In genomic region chr17:19507673-19508326, GRCh38 we compare ENCODE assay signal across 1 cellular context.
A peak's percentile ranks its signal among the peaks of the same experiment; 100 is the strongest.
TF ChIP-seq lines count a peak whose summit lies in the region.

No MANE protein-coding gene starts in this region.

TF ChIP-seq in HepG2, 621 proteins besides CTCF, POLR2A, EP300 and RAD21 (continued from another document and continues in another):
- TF ChIP-seq CREB3 (CRISPR knock-in tag; IDR thresholded peaks at IDR 0.05) (no peak), AFF4 (CRISPR knock-in tag; IDR thresholded peaks at IDR 0.05) (no peak), ZFYVE20 (CRISPR knock-in tag; IDR thresholded peaks at IDR 0.05; ENCODE audit: borderline replicate concordance, low read depth) (no peak), MBD4 (IDR thresholded peaks at IDR 0.05; ENCODE audit: borderline replicate concordance, low read length) (no peak), PLSCR1 (CRISPR knock-in tag; IDR thresholded peaks at IDR 0.05; ENCODE audit: borderline replicate concordance) (no peak), MLLT10 (CRISPR knock-in tag; IDR thresholded peaks at IDR 0.05) (no peak), NKX3-1 (CRISPR knock-in tag; IDR thresholded peaks at IDR 0.05) (no peak), ZNF777 (CRISPR knock-in tag; IDR thresholded peaks at IDR 0.05) (peak; percentile 60; the same call in 1 of the 2 replicates), NR2F2 (IDR thresholded peaks at IDR 0.05; ENCODE audit: borderline replicate concordance, low read depth) (0 out of 2 replicates have a peak, but pooled peaks have one; percentile 30), ZBTB25 (CRISPR knock-in tag; IDR thresholded peaks at IDR 0.05) (0 out of 2 replicates have a peak, but pooled peaks have one; percentile 59), ZNF446 (CRISPR knock-in tag; IDR thresholded peaks at IDR 0.05) (no peak), ZNF557 (CRISPR knock-in tag; IDR thresholded peaks at IDR 0.05) (peak; percentile 75; the same call in 1 of the 2 replicates), ETS1 (CRISPR knock-in tag; IDR thresholded peaks at IDR 0.05) (no peak), NFKBIZ (CRISPR knock-in tag; IDR thresholded peaks at IDR 0.05) (0 out of 2 replicates have a peak, but pooled peaks have one; percentile 44), ATM (IDR thresholded peaks at IDR 0.05; ENCODE audit: borderline replicate concordance) (no peak), SMC3 (IDR thresholded peaks at IDR 0.05; ENCODE audit: low read length) (no peak), GFI1 (CRISPR knock-in tag; IDR thresholded peaks at IDR 0.05; ENCODE audit: borderline replicate concordance) (no peak; the same call in 1 of the 2 replicates), PAWR (CRISPR knock-in tag; IDR thresholded peaks at IDR 0.05; ENCODE audit: borderline replicate concordance) (no peak), HMGXB4 (CRISPR knock-in tag; IDR thresholded peaks at IDR 0.05; ENCODE audit: borderline replicate concordance in 1 of 2, low read depth in 1 of 2) (peak; percentile 99), SUZ12 (IDR thresholded peaks at IDR 0.05; ENCODE audit: low read depth, low read length) (no peak), HCFC1 (IDR thresholded peaks at IDR 0.05; ENCODE audit: low read depth, low read length) (no peak), ZNF768 (CRISPR knock-in tag; IDR thresholded peaks at IDR 0.05) (no peak), TBL1XR1 (IDR thresholded peaks at IDR 0.05; ENCODE audit: borderline replicate concordance, low read length, partially characterized antibody) (no peak), MIXL1 (CRISPR knock-in tag; IDR thresholded peaks at IDR 0.05) (peak; percentile 67), HOXA9 (CRISPR knock-in tag; IDR thresholded peaks at IDR 0.05; ENCODE audit: borderline replicate concordance) (no peak), ZBTB42 (CRISPR knock-in tag; IDR thresholded peaks at IDR 0.05) (no peak), GPBP1L1 (CRISPR knock-in tag; IDR thresholded peaks at IDR 0.05) (no peak), MAFG (CRISPR knock-in tag; IDR thresholded peaks at IDR 0.05) (no peak), ZNF362 (CRISPR knock-in tag; IDR thresholded peaks at IDR 0.05; ENCODE audit: borderline replicate concordance) (peak; percentile 91), MNT (IDR thresholded peaks at IDR 0.05) (peak; percentile 27; the same call in 1 of the 2 replicates), ZNF891 (CRISPR knock-in tag; IDR thresholded peaks at IDR 0.05) (no peak), ZNF577 (CRISPR knock-in tag; IDR thresholded peaks at IDR 0.05; ENCODE audit: borderline replicate concordance, low read depth) (no peak), CENPBD1 (CRISPR knock-in tag; IDR thresholded peaks at IDR 0.05; ENCODE audit: borderline replicate concordance, low read depth) (no peak), ZHX2 (IDR thresholded peaks at IDR 0.05; ENCODE audit: low read depth) (no peak), ZHX2 (CRISPR knock-in tag; IDR thresholded peaks at IDR 0.05; ENCODE audit: borderline replicate concordance) (no peak)
